In the genomic region with DNA sequence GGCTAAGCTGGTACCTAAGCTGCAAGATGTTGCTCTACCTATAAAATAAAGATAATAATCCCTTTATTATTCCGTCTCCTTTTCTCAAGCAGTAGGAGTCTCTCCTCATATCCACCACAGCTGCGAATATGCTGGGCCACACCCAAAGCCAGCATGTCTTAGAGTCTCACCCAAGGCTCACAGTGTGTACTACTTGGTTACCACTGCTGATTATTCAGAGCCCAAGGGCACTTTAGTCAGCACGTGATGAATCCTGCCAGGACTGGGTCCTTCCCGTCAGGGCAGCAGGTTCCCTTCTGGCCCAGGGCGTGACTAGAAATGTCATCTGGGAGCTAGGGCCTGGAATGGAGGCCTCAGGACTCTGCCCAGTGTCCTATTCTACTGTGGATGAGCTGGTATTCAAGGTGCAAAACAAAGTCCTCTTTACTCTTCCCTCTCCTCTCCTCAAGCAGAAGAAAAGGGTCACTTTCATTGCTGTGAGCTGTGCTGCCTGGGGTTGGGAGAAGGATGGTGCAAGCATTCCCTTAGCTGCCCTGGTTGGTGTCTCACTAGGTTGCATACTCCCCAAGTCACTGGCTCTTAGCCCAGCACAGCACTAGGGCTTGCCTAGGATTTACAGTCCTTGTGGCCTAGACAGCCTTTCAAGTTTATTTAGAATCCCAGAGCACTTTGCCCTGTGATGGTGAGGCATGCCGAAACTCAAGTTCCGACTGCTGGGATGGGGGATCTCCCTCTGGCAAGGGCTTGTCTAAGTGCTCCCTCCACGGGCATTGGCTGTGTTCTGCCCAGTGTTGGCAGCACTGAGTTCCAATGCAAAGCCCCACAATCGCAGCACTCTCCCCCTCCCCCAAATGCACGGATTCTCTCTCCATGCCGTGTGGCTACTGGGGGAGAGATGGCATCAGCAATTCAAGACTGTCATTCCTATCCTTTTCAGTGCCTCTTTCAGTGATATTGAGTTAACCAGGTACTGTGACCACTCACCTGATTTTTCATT, we compare ENCODE assay signal across 29 cellular contexts.
DNase-seq lines count a peak whose midpoint lies in the region; ATAC-seq, FAIRE-seq and TF ChIP-seq lines count a peak whose summit lies in the region.
"Had no signal": no experiment of that assay in that cellular context is flagged by ENCODE, and none has a peak within 500 bp of the region (broad histone marks: within the 10 kb centered on the region; RNA-seq: fewer than 3 reads in every experiment).

No MANE protein-coding gene starts in this region.

- H3K27ac ChIP-seq in breast epithelium (no peak overlapping the region), upper lobe of right lung (no peak overlapping the region)
- H3K27ac ChIP-seq: colonic mucosa, heart left ventricle, stomach, tibial nerve had no signal

- H3K27me3 Mint-ChIP-seq in MCF 10A (ENCODE audit: insufficient read depth, unreplicated experiment) (no peaks in the 10 kb centered on the region), immature natural killer cell (ENCODE audit: low read depth in 3 of 3) (peaks cover 0 to 3% (median 0%) of the 10 kb centered on the region in 3 donors)
- no peaks in the 10 kb centered on the region for H3K27me3 Mint-ChIP-seq in activated T-cell treated with anti-CD3 and anti-CD28 coated beads, Interleukin-2, amount 50 U/mL, for 4 hours (ENCODE audit: low read depth)
- H3K27me3 Mint-ChIP-seq: activated CD4-positive, alpha-beta memory T cell treated with anti-CD3 and anti-CD28 coated beads, Interleukin-2, amount 10 ng/mL, durations not matched to agents 7 days and 5 days; activated naive CD8-positive, alpha-beta T cell treated with anti-CD3 and anti-CD28 coated beads, Interleukin-2, amount 50 U/mL, for 24 hours; brain had no signal

- TF ChIP-seq CTCF in MCF 10A (IDR thresholded peaks at IDR 0.05; ENCODE audit: unreplicated experiment) = no peak
- no peak for TF ChIP-seq CTCF in breast epithelium (IDR thresholded peaks at IDR 0.05)
- no peak for TF ChIP-seq CTCF in bronchial epithelial cell (IDR thresholded peaks at IDR 0.05; ENCODE audit: insufficient read depth, low read length, severe bottlenecking)
- no peak for TF ChIP-seq CTCF in upper lobe of right lung (IDR thresholded peaks at IDR 0.05)

- H3K27ac Mint-ChIP-seq in MCF 10A (ENCODE audit: low read depth, unreplicated experiment) (peak overlapping the region; percentile 72), immature natural killer cell (no peak overlapping the region)
- H3K27ac Mint-ChIP-seq: activated CD4-positive, alpha-beta memory T cell treated with anti-CD3 and anti-CD28 coated beads, Interleukin-2, amount 10 ng/mL, durations not matched to agents 7 days and 5 days; activated naive CD8-positive, alpha-beta T cell treated with anti-CD3 and anti-CD28 coated beads, Interleukin-2, amount 50 U/mL, for 24 hours; endodermal cell had no signal

- BruUV-seq in MCF 10A (replicated peaks; lab: Mats Ljungman, UMichigan) = no TSS peak

- no peak for TF ChIP-seq POLR2A in breast epithelium (IDR thresholded peaks at IDR 0.05)

- DNase-seq in MCF 10A (ENCODE audit: unreplicated experiment) = peak; percentile 58
- DNase-seq in breast epithelium (ENCODE audit: low spot score in 2 of 2) = no peak
- DNase-seq in bronchial epithelial cell (ENCODE audit: low read depth) = peak; percentile 47
- peak; percentile 6 for DNase-seq in left kidney (ENCODE audit: low read depth, low spot score)
- no peak for DNase-seq in upper lobe of right lung
- no peak for DNase-seq in activated T-cell treated with anti-CD3 and anti-CD28 coated beads, Interleukin-2, amount 50 U/mL, for 4 hours
- DNase-seq in immature natural killer cell = no peak
- no peak for DNase-seq in hepatic stellate cell (ENCODE audit: low spot score)
- DNase-seq: 8988T; activated CD4-positive, alpha-beta memory T cell treated with anti-CD3 and anti-CD28 coated beads, Interleukin-2, amount 10 ng/mL, durations not matched to agents 7 days and 5 days; activated gamma-delta T cell; activated naive CD8-positive, alpha-beta T cell treated with anti-CD3 and anti-CD28 coated beads, Interleukin-2, amount 50 U/mL, for 24 hours; activated T-cell treated with anti-CD3 and anti-CD28 coated beads for 4 hours; colonic mucosa; DND-41; endodermal cell; HCEC 1CT; heart left ventricle; NCI-H187; NCI-H2227 treated with DMSO at 0.1 percent for 48 hours; NCI-H774; retina; stimulated activated CD4-positive, alpha-beta T cell treated with anti-CD3 and anti-CD28 coated beads, Interleukin-12 subunit alpha, Interleukin-12 subunit beta, amount 100 ng/mL, for 4 hours; stimulated activated CD4-positive, alpha-beta T cell treated with anti-CD3 and anti-CD28 coated beads, Interleukin-4, amount 100 ng/mL, for 4 hours; stomach had no signal

- H3K36me3 ChIP-seq in breast epithelium (no peaks in the 10 kb centered on the region), bronchial epithelial cell (ENCODE audit: control insufficient read depth, insufficient read depth, low read length) (no peaks in the 10 kb centered on the region), upper lobe of right lung (no peaks in the 10 kb centered on the region)
- H3K36me3 ChIP-seq: colonic mucosa, heart left ventricle, stomach, tibial nerve had no signal

- CTCF ChIA-PET in MCF 10A (lab: Yijun Ruan, JAX) = no interaction called here

- H3K4me1 Mint-ChIP-seq in MCF 10A (ENCODE audit: insufficient read depth, unreplicated experiment) = peaks cover 23% of the 10 kb centered on the region
- H3K4me1 Mint-ChIP-seq in activated T-cell treated with anti-CD3 and anti-CD28 coated beads, Interleukin-2, amount 50 U/mL, for 4 hours (ENCODE audit: low read depth) = no peaks in the 10 kb centered on the region
- peaks cover 0 to 2% of the 10 kb centered on the region in 2 donors for H3K4me1 Mint-ChIP-seq in immature natural killer cell
- H3K4me1 Mint-ChIP-seq: activated CD4-positive, alpha-beta memory T cell treated with anti-CD3 and anti-CD28 coated beads, Interleukin-2, amount 10 ng/mL, durations not matched to agents 7 days and 5 days; endodermal cell had no signal

- intact Hi-C loops in MCF 10A (cut with micrococcal nuclease) (no loop called here), breast epithelium (cut with DNase I; ENCODE audit: low total_unique reads) (no loop called here), upper lobe of right lung (cut with DNase I) (no loop called here)

- ATAC-seq in upper lobe of right lung = peak; percentile 22
- ATAC-seq in activated T-cell treated with anti-CD3 and anti-CD28 coated beads, Interleukin-2, amount 50 U/mL, for 4 hours = no peak
- ATAC-seq: activated naive CD8-positive, alpha-beta T cell treated with anti-CD3 and anti-CD28 coated beads, Interleukin-2, amount 50 U/mL, for 24 hours; heart left ventricle; Right ventricle myocardium inferior had no signal

- H3K36me3 Mint-ChIP-seq in MCF 10A (ENCODE audit: insufficient read depth, unreplicated experiment) (peaks cover 16% of the 10 kb centered on the region), immature natural killer cell (peaks cover 4 to 19% (median 6%) of the 10 kb centered on the region in 3 donors)
- peaks cover 35% of the 10 kb centered on the region for H3K36me3 Mint-ChIP-seq in activated T-cell treated with anti-CD3 and anti-CD28 coated beads, Interleukin-2, amount 50 U/mL, for 4 hours (ENCODE audit: insufficient read depth)

- POLR2A ChIA-PET in MCF 10A (lab: Yijun Ruan, JAX) = interaction anchor here (0.6 to 1.2 kb wide), 3 partner anchors 19 to 82 kb away, joined by 3 read pairs; no protein-coding TSS in a partner anchor

- no peaks in the 10 kb centered on the region for H3K4me1 ChIP-seq in breast epithelium
- H3K4me1 ChIP-seq in upper lobe of right lung = no peaks in the 10 kb centered on the region
- H3K4me1 ChIP-seq: colonic mucosa, stomach, tibial nerve had no signal

- no peak for FAIRE-seq in bronchial epithelial cell (lab: Jason Lieb, UNC)

- H3K27me3 ChIP-seq in breast epithelium = no peaks in the 10 kb centered on the region
- H3K27me3 ChIP-seq in bronchial epithelial cell (ENCODE audit: control insufficient read depth, insufficient read depth, low read length) = no peaks in the 10 kb centered on the region
- no peaks in the 10 kb centered on the region for H3K27me3 ChIP-seq in upper lobe of right lung
- H3K27me3 ChIP-seq: colonic mucosa, heart left ventricle, stomach, tibial nerve had no signal

- H3K4me3 Mint-ChIP-seq in MCF 10A (ENCODE audit: unreplicated experiment) = no peak overlapping the region
- no peak overlapping the region for H3K4me3 Mint-ChIP-seq in activated T-cell treated with anti-CD3 and anti-CD28 coated beads, Interleukin-2, amount 50 U/mL, for 4 hours
- no peak overlapping the region for H3K4me3 Mint-ChIP-seq in immature natural killer cell
- H3K4me3 Mint-ChIP-seq: activated CD4-positive, alpha-beta memory T cell treated with anti-CD3 and anti-CD28 coated beads, Interleukin-2, amount 10 ng/mL, durations not matched to agents 7 days and 5 days; activated naive CD8-positive, alpha-beta T cell treated with anti-CD3 and anti-CD28 coated beads, Interleukin-2, amount 50 U/mL, for 24 hours; endodermal cell had no signal

- H3K4me3 ChIP-seq in breast epithelium = no peak overlapping the region
- no peak overlapping the region for H3K4me3 ChIP-seq in bronchial epithelial cell (ENCODE audit: low read depth, low read length)
- H3K4me3 ChIP-seq in upper lobe of right lung = no peak overlapping the region
- H3K4me3 ChIP-seq: colonic mucosa, heart left ventricle, lung, stomach, tibial nerve had no signal

- no peaks in the 10 kb centered on the region for H3K9me3 ChIP-seq in breast epithelium
- no peaks in the 10 kb centered on the region for H3K9me3 ChIP-seq in upper lobe of right lung
- H3K9me3 ChIP-seq: colonic mucosa, heart left ventricle, stomach, tibial nerve had no signal

- H3K9me3 Mint-ChIP-seq in MCF 10A (ENCODE audit: unreplicated experiment) (no peaks in the 10 kb centered on the region), immature natural killer cell (no peaks in the 10 kb centered on the region)
- no peaks in the 10 kb centered on the region for H3K9me3 Mint-ChIP-seq in activated T-cell treated with anti-CD3 and anti-CD28 coated beads, Interleukin-2, amount 50 U/mL, for 4 hours
- H3K9me3 Mint-ChIP-seq: activated naive CD8-positive, alpha-beta T cell treated with anti-CD3 and anti-CD28 coated beads, Interleukin-2, amount 50 U/mL, for 24 hours; endodermal cell had no signal

Comparison
In these comparisons a context has a peak if more than half of its experiments do, and no peak if none do; other contexts are left out.
1. DNase-seq: peak in MCF 10A (single experiment), bronchial epithelial cell (single experiment) and left kidney (single experiment); none in breast epithelium (0 of 2), upper lobe of right lung (single experiment), activated T-cell treated with anti-CD3 and anti-CD28 coated beads, Interleukin-2, amount 50 U/mL, for 4 hours (single experiment), immature natural killer cell (0 of 3) and hepatic stellate cell (single experiment).